ENCODE assay signal across 19 cellular contexts in the genomic region with DNA sequence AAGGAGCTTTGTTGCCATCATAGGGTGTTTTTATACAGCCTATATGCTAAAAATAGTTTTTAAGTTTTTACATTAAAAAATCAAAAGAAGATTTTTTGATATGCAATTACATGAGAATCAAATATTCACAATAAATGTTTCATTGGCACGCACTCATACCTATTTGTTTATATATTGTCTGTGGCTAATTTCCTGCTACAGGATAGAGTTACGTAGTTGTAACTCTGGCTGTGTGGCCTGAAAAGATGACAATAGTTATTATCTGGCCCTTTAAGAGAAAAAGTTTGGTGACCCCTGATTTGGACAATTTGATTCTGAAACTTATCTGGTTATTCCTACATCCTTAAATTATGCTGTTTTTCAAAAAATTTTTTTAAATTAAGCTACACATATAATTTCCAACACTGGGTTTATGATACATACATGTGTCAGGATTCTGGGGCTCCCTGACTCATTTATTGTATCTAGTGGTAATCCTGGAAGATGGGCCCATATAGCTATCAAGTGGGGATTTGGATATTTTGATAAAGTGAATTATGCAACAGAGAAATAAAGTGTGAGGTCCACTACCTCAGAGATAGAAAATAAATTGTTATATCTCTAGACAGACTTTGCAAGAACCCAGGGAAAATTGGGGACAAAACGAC.
"Had no signal": no experiment of that assay in that cellular context is flagged by ENCODE, and none has a peak within 500 bp of the region (broad histone marks: within the 10 kb centered on the region; RNA-seq: fewer than 3 reads in every experiment).

No MANE protein-coding gene starts in this region.

- H3K36me3 ChIP-seq: esophagus squamous epithelium, neutrophil, stomach, thoracic aorta, transverse colon had no signal

- H3K9me3 ChIP-seq: esophagus squamous epithelium, mucosa of descending colon, neutrophil, thoracic aorta, transverse colon had no signal

- H3K27ac ChIP-seq: coronary artery, esophagus squamous epithelium, hepatocyte, neutrophil, skin epidermis, stomach, thoracic aorta, transverse colon had no signal

- H3K79me2 ChIP-seq: hepatocyte had no signal

- H3K4me1 ChIP-seq: esophagus squamous epithelium, stomach, transverse colon had no signal

- H3K4me2 ChIP-seq: hepatocyte had no signal

- FAIRE-seq: endometrium had no signal

- DNase-seq: effector memory CD4-positive, alpha-beta T cell; esophagus squamous epithelium; kidney glomerular epithelial cell; mucosa of descending colon; naive thymus-derived CD8-positive, alpha-beta T cell; posterior cingulate gyrus; stimulated activated CD4-positive, alpha-beta T cell treated with anti-CD3 and anti-CD28 coated beads, Interleukin-2, amount 100 ng/mL, for 24 hours; stimulated activated naive CD4-positive, alpha-beta T cell; stomach; substantia nigra; transverse colon had no signal

- ATAC-seq: left lobe of liver; mucosa of descending colon; naive thymus-derived CD8-positive, alpha-beta T cell; sciatic nerve had no signal

- H3K27me3 ChIP-seq: esophagus squamous epithelium, hepatocyte, neutrophil, stomach, transverse colon had no signal

- H2AFZ ChIP-seq: hepatocyte had no signal

- H3K4me3 ChIP-seq: coronary artery, esophagus squamous epithelium, hepatocyte, mucosa of descending colon, skin epidermis, stomach, thoracic aorta, transverse colon had no signal
